Comparison of ENCODE assay signal across 20 cellular contexts in the genomic region with DNA sequence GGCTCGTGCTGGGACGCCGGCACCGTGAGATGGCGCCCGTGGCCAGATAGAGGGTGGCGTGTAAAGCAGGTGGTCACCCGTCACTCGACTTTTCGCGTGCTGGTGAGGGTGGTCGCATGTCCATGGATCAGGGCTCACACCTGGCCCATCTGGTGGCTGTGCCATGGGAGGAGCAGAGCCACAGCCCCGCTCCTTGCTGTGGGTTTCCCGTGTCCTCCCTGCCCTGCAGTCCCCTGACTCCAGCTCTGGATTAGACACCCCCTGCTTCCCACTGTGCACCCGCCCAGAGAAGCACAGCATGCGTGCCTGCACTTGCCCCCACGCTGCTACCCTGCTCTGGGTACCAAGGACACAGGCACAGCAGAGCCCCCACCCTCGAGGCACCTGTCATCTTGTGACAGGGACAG. TPM values are rescaled to one million over a fixed set of nuclear protein-coding genes. Genes with fewer than 3 reads are reported as not detected.
A peak's percentile ranks its signal among the peaks of the same experiment; 100 is the strongest.
DNase-seq lines count a peak whose midpoint lies in the region; ATAC-seq and TF ChIP-seq lines count a peak whose summit lies in the region.
"Had no signal": no experiment of that assay in that cellular context is flagged by ENCODE, and none has a peak within 500 bp of the region (broad histone marks: within the 10 kb centered on the region; RNA-seq: fewer than 3 reads in every experiment).

No MANE protein-coding gene starts in this region.

- no peaks in the 10 kb centered on the region for H3K36me3 Mint-ChIP-seq in activated T-cell treated with anti-CD3 and anti-CD28 coated beads, Interleukin-2, amount 50 U/mL, for 4 hours (ENCODE audit: insufficient read depth)
- H3K36me3 Mint-ChIP-seq in activated T-cell treated with anti-CD3 and anti-CD28 coated beads, Interleukin-2, amount 50 U/mL, for 72 hours (ENCODE audit: insufficient read depth in 2 of 2) = peaks cover 0 to 4% of the 10 kb centered on the region in 2 donors
- no peaks in the 10 kb centered on the region for H3K36me3 Mint-ChIP-seq in immature natural killer cell

- no peak overlapping the region for H3K27ac Mint-ChIP-seq in activated T-cell treated with anti-CD3 and anti-CD28 coated beads, Interleukin-2, amount 50 U/mL, for 72 hours
- H3K27ac Mint-ChIP-seq in immature natural killer cell = peak overlapping the region in 2 of 6 donors; percentile 49 to 55

- H3K4me2 ChIP-seq in OCI-LY7 (ENCODE audit: low read length) = peak overlapping the region; percentile 77; the same call in 1 of the 2 replicates

- CTCF ChIA-PET in OCI-LY7 (lab: Charles Lee; ENCODE audit: unreplicated experiment) = no interaction called here

- POLR2A ChIA-PET in OCI-LY7 (lab: Charles Lee) = no interaction called here

- 87 to 95% (median 93%) methylated on average over 18 of the region's 18 CpGs for WGBS in spleen, 5 donors

- no peak for DNase-seq in activated T-cell treated with anti-CD3 and anti-CD28 coated beads, Interleukin-2, amount 50 U/mL, for 4 hours
- no peak for DNase-seq in activated T-cell treated with anti-CD3 and anti-CD28 coated beads, Interleukin-2, amount 50 U/mL, for 72 hours
- DNase-seq in OCI-LY7 (ENCODE audit: low spot score) (no peak), immature natural killer cell (no peak), spleen (peak; percentile 82), T-helper 1 cell (no peak)
- no peak for DNase-seq in stimulated activated CD4-positive, alpha-beta T cell treated with anti-CD3 and anti-CD28 coated beads, Interleukin-15, amount 100 ng/mL, for 24 hours
- DNase-seq: ACHN; activated CD4-positive, alpha-beta T cell treated with anti-CD3 and anti-CD28 coated beads, Interleukin-2, amount 50 U/mL, for 1 hour; Calu3; left ventricle myocardium superior; NCI-H1694; NCI-H446; SHP77 treated with DMSO at 0.1 percent for 48 hours; stimulated activated CD4-positive, alpha-beta T cell treated with anti-CD3 and anti-CD28 coated beads, Interleukin-12 subunit alpha, Interleukin-12 subunit beta, amount 100 ng/mL, for 4 hours had no signal

- H2AFZ ChIP-seq in OCI-LY7 (ENCODE audit: low read length) = no peak overlapping the region

- H3K36me3 ChIP-seq in OCI-LY7 (ENCODE audit: insufficient read depth, low read length) = peaks cover 12% of the 10 kb centered on the region
- peaks cover 0 to 15% (median 14%) of the 10 kb centered on the region in 6 donors for H3K36me3 ChIP-seq in spleen

- intact Hi-C loops in OCI-LY7 (cut with micrococcal nuclease; ENCODE audit: unreplicated experiment) (loop anchor here (5.0 kb wide), 2 partner anchors 258 to 518 kb away; no protein-coding TSS in a partner anchor), spleen (cut with DNase I; ENCODE audit: low total_unique reads) (loop anchor here (5.0 to 10.0 kb wide), 2 partner anchors 33 to 516 kb away; no protein-coding TSS in a partner anchor)

- TF ChIP-seq CTCF in OCI-LY7 (conservative IDR thresholded peaks at IDR 0.05; ENCODE audit: low read length) = no peak
- no peak for TF ChIP-seq CTCF in spleen (IDR thresholded peaks at IDR 0.05 in 8 of 11, conservative IDR thresholded peaks at IDR 0.05 in 3 of 11)

- peaks cover 0 to 5% (median 0%) of the 10 kb centered on the region in 7 donors for H3K27me3 ChIP-seq in spleen (replicated peaks in 1 of 7)
- H3K27me3 ChIP-seq: vagina had no signal

- no peaks in the 10 kb centered on the region for H3K9me2 ChIP-seq in OCI-LY7 (ENCODE audit: insufficient read depth, low read length)

- no peak for ATAC-seq in activated T-cell treated with anti-CD3 and anti-CD28 coated beads, Interleukin-2, amount 50 U/mL, for 4 hours
- ATAC-seq in activated T-cell treated with anti-CD3 and anti-CD28 coated beads, Interleukin-2, amount 50 U/mL, for 72 hours (replicated peaks in 1 of 2) = no peak
- no peak for ATAC-seq in esophagus mucosa
- ATAC-seq: gastroesophageal sphincter, left ventricle myocardium superior had no signal

- no peak overlapping the region for H3K27ac ChIP-seq in OCI-LY7 (ENCODE audit: low read depth, low read length, poor library complexity, severe bottlenecking)
- peak overlapping the region in 1 of 8 donors; percentile 11 for H3K27ac ChIP-seq in spleen
- H3K27ac ChIP-seq: vagina had no signal

- H4K20me1 ChIP-seq in OCI-LY7 (ENCODE audit: insufficient read depth, low read length) = no peaks in the 10 kb centered on the region

- H3K4me1 Mint-ChIP-seq in activated T-cell treated with anti-CD3 and anti-CD28 coated beads, Interleukin-2, amount 50 U/mL, for 4 hours (ENCODE audit: low read depth) = peaks cover 5% of the 10 kb centered on the region
- peaks cover 1% of the 10 kb centered on the region for H3K4me1 Mint-ChIP-seq in activated T-cell treated with anti-CD3 and anti-CD28 coated beads, Interleukin-2, amount 50 U/mL, for 72 hours (ENCODE audit: low read depth)
- H3K4me1 Mint-ChIP-seq in immature natural killer cell = peaks cover 0 to 8% of the 10 kb centered on the region in 2 donors

- peaks cover 18% of the 10 kb centered on the region; the same call in 1 of the 2 replicates for H3K79me2 ChIP-seq in OCI-LY7 (ENCODE audit: insufficient read depth, low read depth, low read length)

- H3K4me3 Mint-ChIP-seq in activated T-cell treated with anti-CD3 and anti-CD28 coated beads, Interleukin-2, amount 50 U/mL, for 4 hours = peak overlapping the region; percentile 29
- peak overlapping the region in 1 of 2 donors; percentile 10 for H3K4me3 Mint-ChIP-seq in activated T-cell treated with anti-CD3 and anti-CD28 coated beads, Interleukin-2, amount 50 U/mL, for 72 hours
- peak overlapping the region in 4 of 5 donors; percentile 8 to 60 (median 36) for H3K4me3 Mint-ChIP-seq in immature natural killer cell

- H3K27me3 Mint-ChIP-seq in activated T-cell treated with anti-CD3 and anti-CD28 coated beads, Interleukin-2, amount 50 U/mL, for 4 hours (ENCODE audit: low read depth) = peaks cover 4% of the 10 kb centered on the region
- peaks cover 6% of the 10 kb centered on the region for H3K27me3 Mint-ChIP-seq in activated T-cell treated with anti-CD3 and anti-CD28 coated beads, Interleukin-2, amount 50 U/mL, for 72 hours (ENCODE audit: low read depth)
- peaks cover 3 to 13% (median 8%) of the 10 kb centered on the region in 3 donors for H3K27me3 Mint-ChIP-seq in immature natural killer cell (ENCODE audit: low read depth in 3 of 3)

- H3K9me3 Mint-ChIP-seq in activated T-cell treated with anti-CD3 and anti-CD28 coated beads, Interleukin-2, amount 50 U/mL, for 4 hours = no peaks in the 10 kb centered on the region
- H3K9me3 Mint-ChIP-seq in activated T-cell treated with anti-CD3 and anti-CD28 coated beads, Interleukin-2, amount 50 U/mL, for 72 hours = peaks cover 3 to 7% of the 10 kb centered on the region in 2 donors
- no peaks in the 10 kb centered on the region for H3K9me3 Mint-ChIP-seq in immature natural killer cell

- peaks cover 17% of the 10 kb centered on the region for H3K4me1 ChIP-seq in OCI-LY7 (ENCODE audit: insufficient read depth, low read length, poor library complexity, severe bottlenecking)
- H3K4me1 ChIP-seq in spleen = peaks cover 22 to 60% (median 46%) of the 10 kb centered on the region in 6 donors
- H3K4me1 ChIP-seq: prostate gland had no signal

- BruUV-seq in OCI-LY7 (replicated peaks; lab: Mats Ljungman, UMichigan) = no TSS peak

- H3K9me3 ChIP-seq in OCI-LY7 (ENCODE audit: low read length) (no peaks in the 10 kb centered on the region), spleen (no peaks in the 10 kb centered on the region)
- H3K9me3 ChIP-seq: gastroesophageal sphincter, HAP-1, prostate gland, vagina had no signal

- no peak for TF ChIP-seq POLR2A in spleen (IDR thresholded peaks at IDR 0.05)

- no peak overlapping the region for H3K4me3 ChIP-seq in OCI-LY7 (ENCODE audit: low read depth, low read length, poor library complexity, severe bottlenecking)
- no peak overlapping the region for H3K4me3 ChIP-seq in spleen

RNA-seq across cellular contexts. Expression of a gene that starts 1.8 kb away (rescaled TPM):
- total RNA-seq in activated T-cell treated with anti-CD3 and anti-CD28 coated beads, Interleukin-2, amount 50 U/mL, for 4 hours = 10 to 100 TPM; 46.3 to 47.4 (median 46.5) TPM
- total RNA-seq in activated T-cell treated with anti-CD3 and anti-CD28 coated beads, Interleukin-2, amount 50 U/mL, for 72 hours = 10 to 100 TPM; 23.1 to 23.5 TPM
- 38.4 and 51.0 TPM in 2 replicates for total RNA-seq in OCI-LY7 (2014; rRNA removed; shearing (Covaris generic))
- total RNA-seq in OCI-LY7 (2022) = 50.5 and 53.8 TPM in 2 replicates
- polyA plus RNA-seq in immature natural killer cell = 10 to 100 TPM; 44.3 to 78.6 (median 44.6) TPM
- total RNA-seq in spleen = 10 to 100 TPM; 23.3 to 31.3 (median 25.8) TPM
- 10 to 100 TPM; 10.7 to 28.9 (median 14.8) TPM for polyA plus RNA-seq in spleen
- total RNA-seq in esophagus mucosa = 32.6 TPM

RNA-seq across cellular contexts. Expression of a gene that starts 25.4 kb away (rescaled TPM):
- total RNA-seq in activated T-cell treated with anti-CD3 and anti-CD28 coated beads, Interleukin-2, amount 50 U/mL, for 4 hours = 1 to 10 TPM; 5.9 to 6.2 (median 6.0) TPM
- 10 to 100 TPM in 1 of 2 donors, 1 to 10 TPM in 1; 8.4 to 13.7 TPM for total RNA-seq in activated T-cell treated with anti-CD3 and anti-CD28 coated beads, Interleukin-2, amount 50 U/mL, for 72 hours
- 0.21 and 0.38 TPM in 2 replicates for total RNA-seq in OCI-LY7 (2014; rRNA removed; shearing (Covaris generic))
- total RNA-seq in OCI-LY7 (2022) = 0.63 and 0.72 TPM in 2 replicates
- polyA plus RNA-seq in immature natural killer cell = 1 to 10 TPM; 2.1 to 6.2 (median 2.8) TPM
- 10 to 100 TPM; 17.0 to 34.9 (median 26.5) TPM for total RNA-seq in spleen
- 1 to 10 TPM; 2.1 to 7.9 (median 2.4) TPM for polyA plus RNA-seq in spleen
- total RNA-seq in esophagus mucosa = 7.0 TPM
